17 cellular contexts compared by ENCODE assay signal in genomic region chr18:5285326-5285725, GRCh38. TPM values are rescaled to one million over a fixed set of nuclear protein-coding genes. Genes with fewer than 3 reads are reported as not detected.
A peak's percentile ranks its signal among the peaks of the same experiment; 100 is the strongest.
DNase-seq lines count a peak whose midpoint lies in the region.
"Had no signal": no experiment of that assay in that cellular context is flagged by ENCODE, and none has a peak within 500 bp of the region (broad histone marks: within the 10 kb centered on the region; RNA-seq: fewer than 3 reads in every experiment).

No MANE protein-coding gene starts in this region.

- DNase-seq in DMS153 (lab: John Stamatoyannopoulos, UW) (peak; percentile 20), DMS153 treated with DMSO at 0.1 percent for 48 hours (lab: John Stamatoyannopoulos, UW; ENCODE audit: unreplicated experiment) (no peak), NCI-H146 (lab: John Stamatoyannopoulos, UW) (peak; percentile 82), NCI-H69 (lab: John Stamatoyannopoulos, UW) (peak; percentile 92), globus pallidus (ENCODE audit: low spot score) (peak; percentile 21), H7 (no peak), SKM-1 treated with dmso at 0.1 percent for 144 hours (lab: John Stamatoyannopoulos, UW; ENCODE audit: unreplicated experiment) (no peak), T-helper 9 cell (no peak)
- DNase-seq: activated CD4-positive, alpha-beta T cell treated with anti-CD3 and anti-CD28 coated beads for 4 hours; activated effector memory CD4-positive, alpha-beta T cell treated with Interleukin-2 at 50 U/mL for 16 hours; NCI-H226; PC-9; tibial artery had no signal

- H3K4me3 ChIP-seq in H7 (ENCODE audit: insufficient read depth, low read depth, low read length) = no peak overlapping the region
- H3K4me3 ChIP-seq: BLaER1, gastroesophageal sphincter, neural progenitor cell, PC-9, SK-N-MC, tibial artery had no signal

- H3K36me3 ChIP-seq in H7 (replicated peaks; ENCODE audit: control insufficient read depth, insufficient read depth, low read length) = no peaks in the 10 kb centered on the region

- no peaks in the 10 kb centered on the region for H3K27me3 ChIP-seq in H7 (ENCODE audit: control insufficient read depth, insufficient read depth, low read length)
- H3K27me3 ChIP-seq: BLaER1, gastroesophageal sphincter, tibial artery had no signal

RNA-seq across cellular contexts. Expression of gene ZBTB14, which starts 10.2 kb away (rescaled TPM):
- 15.1 and 19.9 TPM in 2 replicates for total RNA-seq in H7 (2014; rRNA removed; shearing (Covaris generic))

Comparison
In these comparisons a context has a peak if more than half of its experiments do, and no peak if none do; other contexts are left out.
1. DNase-seq: peak in DMS153 (single experiment), NCI-H146 (single experiment), NCI-H69 (single experiment) and globus pallidus (single experiment); none in DMS153 treated with DMSO at 0.1 percent for 48 hours (single experiment), H7 (single experiment), SKM-1 treated with dmso at 0.1 percent for 144 hours (single experiment) and T-helper 9 cell (single experiment).